ENCODE assay signal across 1 cellular context in the genomic region with DNA sequence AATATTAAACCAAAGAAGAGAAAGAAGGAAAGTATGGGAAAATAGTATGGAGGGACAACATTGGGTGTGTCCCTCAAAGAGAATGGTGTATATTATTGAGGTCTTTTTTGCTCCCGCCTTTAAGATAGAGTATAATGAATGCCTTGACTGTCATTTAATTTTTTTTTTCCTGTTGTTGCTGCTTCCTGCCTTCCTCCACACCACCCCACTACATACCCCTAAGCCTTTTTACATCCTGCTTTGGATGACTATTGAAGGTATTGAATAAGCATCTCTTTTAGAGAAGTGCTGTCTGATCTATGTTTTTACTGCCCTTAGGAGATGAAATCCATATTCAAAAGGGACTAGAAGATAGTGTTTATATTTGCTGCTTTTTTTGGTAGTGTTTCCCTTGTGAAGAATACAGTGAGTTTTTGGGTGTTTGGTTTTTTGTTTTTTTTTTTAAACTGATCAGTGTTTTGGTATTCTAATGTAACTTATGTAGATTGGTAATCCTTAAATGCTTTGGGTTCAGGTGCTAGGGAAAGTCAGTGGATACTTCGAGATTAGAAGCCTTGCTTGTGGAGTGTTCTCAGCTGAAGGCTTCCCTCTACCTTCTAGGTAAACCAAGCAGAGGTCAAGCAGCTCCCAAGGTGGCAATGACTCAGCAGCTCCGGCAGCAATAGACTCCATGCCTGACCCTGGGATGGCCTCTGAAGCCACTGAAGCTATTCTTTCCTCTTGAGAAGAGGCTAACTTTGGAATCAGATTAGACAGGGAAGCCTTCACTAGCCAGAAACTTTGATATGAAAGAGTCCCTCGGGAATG.
TF ChIP-seq lines count a peak whose summit lies in the region.

No MANE protein-coding gene starts in this region.

TF ChIP-seq in K562, 482 proteins besides CTCF, POLR2A, EP300 and RAD21 (continued from another document):
- TF ChIP-seq NFE2 (IDR thresholded peaks at IDR 0.05; ENCODE audit: low read depth) (peak; percentile 89), ZNF316 (IDR thresholded peaks at IDR 0.05) (peak; percentile 61; the same call in 1 of the 2 replicates), NFE2L1 (tag; IDR thresholded peaks at IDR 0.05; ENCODE audit: borderline replicate concordance, low read depth) (peak; percentile 29; the same call in 1 of the 2 replicates), MAFF (IDR thresholded peaks at IDR 0.05; ENCODE audit: low read length) (peak; percentile 64), ZEB2 (IDR thresholded peaks at IDR 0.05) (0 out of 2 replicates have a peak, but pooled peaks have one; percentile 18), MAFG (tag; conservative IDR thresholded peaks at IDR 0.05) (peak; percentile 78), ESRRA (IDR thresholded peaks at IDR 0.05; ENCODE audit: borderline replicate concordance, low read depth) (peak; percentile 74; the same call in 1 of the 2 replicates), MECOM (CRISPR knock-in tag; IDR thresholded peaks at IDR 0.05) (no peak)
- TF ChIP-seq, protein P1, sequence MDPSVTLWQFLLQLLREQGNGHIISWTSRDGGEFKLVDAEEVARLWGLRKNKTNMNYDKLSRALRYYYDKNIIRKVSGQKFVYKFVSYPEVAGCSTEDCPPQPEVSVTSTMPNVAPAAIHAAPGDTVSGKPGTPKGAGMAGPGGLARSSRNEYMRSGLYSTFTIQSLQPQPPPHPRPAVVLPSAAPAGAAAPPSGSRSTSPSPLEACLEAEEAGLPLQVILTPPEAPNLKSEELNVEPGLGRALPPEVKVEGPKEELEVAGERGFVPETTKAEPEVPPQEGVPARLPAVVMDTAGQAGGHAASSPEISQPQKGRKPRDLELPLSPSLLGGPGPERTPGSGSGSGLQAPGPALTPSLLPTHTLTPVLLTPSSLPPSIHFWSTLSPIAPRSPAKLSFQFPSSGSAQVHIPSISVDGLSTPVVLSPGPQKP (CRISPR knock-in tag; IDR thresholded peaks at IDR 0.05) = no peak
